In the genomic region with DNA sequence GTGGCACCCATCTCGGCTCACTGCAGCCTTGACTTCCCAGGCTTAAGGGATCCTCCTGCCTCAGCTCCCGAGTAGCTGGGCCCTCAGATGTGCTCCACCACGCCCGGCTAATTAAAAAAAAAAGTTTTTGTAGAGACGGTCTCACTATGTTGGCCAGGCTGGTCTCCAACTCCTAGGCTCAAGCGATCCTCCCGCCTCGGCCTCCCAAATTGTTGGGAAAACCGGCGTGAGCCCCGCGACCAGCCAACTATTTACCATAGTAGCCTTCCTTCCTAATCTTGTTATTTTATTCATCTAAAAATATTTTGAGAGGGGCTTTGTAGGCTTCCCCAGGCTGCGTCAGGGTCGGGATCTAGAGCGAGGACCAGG, we compare ENCODE assay signal across 1 cellular context.
TF ChIP-seq lines count a peak whose summit lies in the region.

No MANE protein-coding gene starts in this region.

TF ChIP-seq in GM12878, 131 proteins besides CTCF, POLR2A, EP300 and RAD21:
- TF ChIP-seq BCL11A (IDR thresholded peaks at IDR 0.05; ENCODE audit: low read depth, low read length), result no peak
- no peak for TF ChIP-seq NBN (IDR thresholded peaks at IDR 0.05)
- no peak for TF ChIP-seq FOXK2 (IDR thresholded peaks at IDR 0.05)
- TF ChIP-seq RELA (IDR thresholded peaks at IDR 0.05; ENCODE audit: borderline replicate concordance, partially characterized antibody), result no peak
- no peak for TF ChIP-seq POLR2AphosphoS2 (IDR thresholded peaks at IDR 0.05; ENCODE audit: low read depth, low read length)
- TF ChIP-seq ASH2L (IDR thresholded peaks at IDR 0.05; ENCODE audit: borderline replicate concordance, low read depth), result no peak
- TF ChIP-seq NR2C2 (IDR thresholded peaks at IDR 0.05; ENCODE audit: borderline replicate concordance, control insufficient read depth, insufficient read length, low read depth), result no peak
- TF ChIP-seq SMAD5 (IDR thresholded peaks at IDR 0.05; ENCODE audit: low read depth), result no peak
- no peak for TF ChIP-seq ZNF274 (IDR thresholded peaks at IDR 0.05; ENCODE audit: insufficient read depth, insufficient read length)
